Comparison of ENCODE assay signal across 6 cellular contexts in the genomic region with DNA sequence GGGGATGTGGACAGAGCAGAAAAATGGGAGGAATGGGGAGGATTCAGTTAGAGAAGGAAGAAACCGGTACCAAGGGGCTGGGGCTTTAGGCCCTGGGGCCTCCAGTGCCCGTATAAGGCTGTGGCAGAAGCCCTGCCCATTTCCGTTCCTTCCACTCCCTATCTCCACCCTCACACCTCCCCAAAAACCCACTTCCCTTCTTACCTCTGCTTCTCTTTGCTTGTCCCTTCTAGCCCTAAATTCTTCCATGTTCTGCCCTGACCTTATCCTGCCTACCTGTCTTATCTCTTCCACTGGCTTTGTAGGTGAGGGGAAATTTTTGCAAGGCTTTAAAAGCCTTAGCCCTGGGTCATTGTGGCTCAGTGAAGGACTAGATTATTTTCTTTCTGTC. TPM values are rescaled to one million over a fixed set of nuclear protein-coding genes. Genes with fewer than 3 reads are reported as not detected.
DNase-seq lines count a peak whose midpoint lies in the region; ATAC-seq and TF ChIP-seq lines count a peak whose summit lies in the region.

No MANE protein-coding gene starts in this region.

- DNase-seq in heart right ventricle (no peak), left ventricle myocardium superior (no peak), type B pancreatic cell (ENCODE audit: extremely low spot score, unreplicated experiment) (no peak)

- peaks cover 44% of the 10 kb centered on the region for H3K4me1 Mint-ChIP-seq in type B pancreatic cell (ENCODE audit: unreplicated experiment)

- H3K27me3 ChIP-seq in heart right ventricle (no peaks in the 10 kb centered on the region), duodenal mucosa (ENCODE audit: control insufficient read depth in 1 of 2, insufficient read depth in 2 of 2, low read length in 2 of 2) (no peaks in the 10 kb centered on the region)

- no peak for TF ChIP-seq CTCF in heart right ventricle (IDR thresholded peaks at IDR 0.05)
- TF ChIP-seq CTCF in type B pancreatic cell (conservative IDR thresholded peaks at IDR 0.05) = no peak

- ATAC-seq in heart right ventricle (no peak), left ventricle myocardium superior (no peak), HG02973 (IDR thresholded peaks at IDR 0.05; ENCODE audit: unreplicated experiment) (no peak), HG02981 (IDR thresholded peaks at IDR 0.05; ENCODE audit: unreplicated experiment) (no peak)

- no peaks in the 10 kb centered on the region for H3K9me3 ChIP-seq in heart right ventricle
- H3K9me3 ChIP-seq in duodenal mucosa (ENCODE audit: control insufficient read depth in 1 of 2, low read length in 2 of 2) = no peaks in the 10 kb centered on the region

- H3K9ac ChIP-seq in duodenal mucosa (ENCODE audit: low read depth in 1 of 2, low read length in 2 of 2) = no peak overlapping the region

- H3K27ac Mint-ChIP-seq in type B pancreatic cell = peak overlapping the region; percentile 97

- H3K36me3 Mint-ChIP-seq in type B pancreatic cell = peaks cover 17% of the 10 kb centered on the region

- H3K4me1 ChIP-seq in heart right ventricle = peaks cover 18 to 70% (median 56%) of the 10 kb centered on the region in 9 donors
- peaks cover 53 to 67% of the 10 kb centered on the region in 2 donors for H3K4me1 ChIP-seq in duodenal mucosa (ENCODE audit: control insufficient read depth in 1 of 2, insufficient read depth in 2 of 2, low read length in 2 of 2)

- H3K27ac ChIP-seq in heart right ventricle = peak overlapping the region in 7 of 10 donors; percentile 4 to 100 (median 99)
- H3K27ac ChIP-seq in duodenal mucosa (ENCODE audit: low read depth, low read length) = peak overlapping the region; percentile 49

- H3K36me3 ChIP-seq in heart right ventricle = peaks cover 0 to 59% (median 15%) of the 10 kb centered on the region in 9 donors
- peaks cover 25 to 41% of the 10 kb centered on the region in 2 donors for H3K36me3 ChIP-seq in duodenal mucosa (ENCODE audit: control insufficient read depth in 1 of 2, insufficient read depth in 2 of 2, low read length in 2 of 2)

- peak overlapping the region; percentile 71 for H3K4me3 Mint-ChIP-seq in type B pancreatic cell

- no peaks in the 10 kb centered on the region for H3K9me3 Mint-ChIP-seq in type B pancreatic cell

- intact Hi-C loops in heart right ventricle (cut with DNase I) = loop anchor here in 2 of 10 donors (5.0 kb wide), 1 partner anchor 43 kb away; a partner anchor contains a TSS
- intact Hi-C loops in left ventricle myocardium superior (cut with micrococcal nuclease) = no loop called here

- 40 to 50% methylated on average over 3 of the region's 3 CpGs for WGBS in heart right ventricle, 2 donors

- peak overlapping the region in 1 of 10 donors; percentile 100 for H3K4me3 ChIP-seq in heart right ventricle
- H3K4me3 ChIP-seq in duodenal mucosa (ENCODE audit: low read depth in 1 of 2, low read length in 2 of 2) = peak overlapping the region; percentile 18 to 34

- no peaks in the 10 kb centered on the region for H3K27me3 Mint-ChIP-seq in type B pancreatic cell

RNA-seq across cellular contexts. Expression of a gene that starts 4.1 kb away (rescaled TPM):
- total RNA-seq in heart right ventricle = 100 to 1,000 TPM in 1 of 10 donors, 10 to 100 TPM in 9; 65.0 to 104 (median 80.9) TPM
- polyA plus RNA-seq in heart right ventricle = 100 to 1,000 TPM; 132 to 202 TPM
- 104 TPM for total RNA-seq in left ventricle myocardium superior
- 98.8 and 132 TPM in 2 replicates for total RNA-seq in type B pancreatic cell (ENCODE audit: low replicate concordance)

RNA-seq across cellular contexts. Expression of a gene that starts 4.2 kb away (rescaled TPM):
- 100 to 1,000 TPM; 144 to 376 (median 160) TPM for total RNA-seq in heart right ventricle
- 100 to 1,000 TPM; 170 to 830 TPM for polyA plus RNA-seq in heart right ventricle
- total RNA-seq in left ventricle myocardium superior = 193 TPM
- total RNA-seq in type B pancreatic cell (ENCODE audit: low replicate concordance) = 404 and 455 TPM in 2 replicates

RNA-seq across cellular contexts. Expression of a gene that starts 4.3 kb away (rescaled TPM):
- total RNA-seq in heart right ventricle (100 to 1,000 TPM; 181 to 312 (median 242) TPM), left ventricle myocardium superior (246 TPM), type B pancreatic cell (ENCODE audit: low replicate concordance) (60.2 and 63.6 TPM in 2 replicates)
- 100 to 1,000 TPM; 126 to 127 TPM for polyA plus RNA-seq in heart right ventricle

RNA-seq across cellular contexts. Expression of a gene that starts 6.8 kb away (rescaled TPM):
- total RNA-seq in heart right ventricle = 1,000 to 10,000 TPM in 2 of 10 donors, 100 to 1,000 TPM in 8; 609 to 1,418 (median 746) TPM
- polyA plus RNA-seq in heart right ventricle = 1,000 to 10,000 TPM in 1 of 2 donors, 100 to 1,000 TPM in 1; 143 to 1,668 TPM
- total RNA-seq in left ventricle myocardium superior = 670 TPM
- 4.8 and 24.0 TPM in 2 replicates for total RNA-seq in type B pancreatic cell (ENCODE audit: low replicate concordance)

RNA-seq across cellular contexts. Expression of a gene that starts 12.1 kb away (rescaled TPM):
- under 1 TPM in 5 of 10 donors, not detected in 5; 0.15 to 0.53 (median 0.39) TPM for total RNA-seq in heart right ventricle
- polyA plus RNA-seq in heart right ventricle = under 1 TPM; 0.04 to 0.15 TPM
- total RNA-seq in left ventricle myocardium superior = not detected
- not detected in 2 replicates for total RNA-seq in type B pancreatic cell (ENCODE audit: low replicate concordance)
